ENCODE assay signal across 1 cellular context in genomic region chr16:8854298-8854948, GRCh38.
TF ChIP-seq lines count a peak whose summit lies in the region.

No MANE protein-coding gene starts in this region.

TF ChIP-seq in HepG2, 621 proteins besides CTCF, POLR2A, EP300 and RAD21 (continued from another document):
- TF ChIP-seq ZSCAN31 (CRISPR knock-in tag; IDR thresholded peaks at IDR 0.05; ENCODE audit: low read depth), result no peak
- peak; percentile 1; the same call in 1 of the 2 replicates for TF ChIP-seq SSRP1 (CRISPR knock-in tag; IDR thresholded peaks at IDR 0.05)
- no peak for TF ChIP-seq CBX1 (IDR thresholded peaks at IDR 0.05; ENCODE audit: low read depth)
- no peak for TF ChIP-seq RARG (CRISPR knock-in tag; IDR thresholded peaks at IDR 0.05; ENCODE audit: low read depth)
- TF ChIP-seq MAF1 (CRISPR knock-in tag; IDR thresholded peaks at IDR 0.05; ENCODE audit: borderline replicate concordance), result no peak
- TF ChIP-seq RFXANK (CRISPR knock-in tag; IDR thresholded peaks at IDR 0.05), result no peak
- 0 out of 2 replicates have a peak, but pooled peaks have one; percentile 3 for TF ChIP-seq RFX5 (IDR thresholded peaks at IDR 0.05; ENCODE audit: low read depth, low read length)
- no peak for TF ChIP-seq SUZ12 (IDR thresholded peaks at IDR 0.05; ENCODE audit: low read depth, low read length)
- TF ChIP-seq AGO1 (IDR thresholded peaks at IDR 0.05; ENCODE audit: low read depth, low read length, poor library complexity, severe bottlenecking), result no peak
- TF ChIP-seq FOSL1 (CRISPR knock-in tag; IDR thresholded peaks at IDR 0.05; ENCODE audit: borderline replicate concordance), result no peak
- no peak for TF ChIP-seq ZBED4 (CRISPR knock-in tag; IDR thresholded peaks at IDR 0.05; ENCODE audit: borderline replicate concordance)
- TF ChIP-seq ARID2 (CRISPR knock-in tag; IDR thresholded peaks at IDR 0.05; ENCODE audit: borderline replicate concordance), result no peak
- TF ChIP-seq SRF (IDR thresholded peaks at IDR 0.05; ENCODE audit: low read depth, low read length), result no peak
- no peak for TF ChIP-seq ZNF17 (CRISPR knock-in tag; IDR thresholded peaks at IDR 0.05)
- TF ChIP-seq POLR2AphosphoS5 (IDR thresholded peaks at IDR 0.05; ENCODE audit: low read depth, low read length), result peak; percentile 27; the same call in 1 of the 2 replicates
- TF ChIP-seq GATA4 (IDR thresholded peaks at IDR 0.05; ENCODE audit: borderline replicate concordance, low read depth), result no peak
- TF ChIP-seq KAT2B (IDR thresholded peaks at IDR 0.05; ENCODE audit: borderline replicate concordance, low read depth, low read length), result no peak
- no peak for TF ChIP-seq ELK4 (CRISPR knock-in tag; IDR thresholded peaks at IDR 0.05; ENCODE audit: borderline replicate concordance)
- TF ChIP-seq ZNF557 (CRISPR knock-in tag; IDR thresholded peaks at IDR 0.05), result no peak
- TF ChIP-seq PHF20 (CRISPR knock-in tag; IDR thresholded peaks at IDR 0.05), result no peak
- TF ChIP-seq ZSCAN29 (CRISPR knock-in tag; conservative IDR thresholded peaks at IDR 0.05), result no peak
